Comparison of ENCODE assay signal across 8 cellular contexts in the genomic region with DNA sequence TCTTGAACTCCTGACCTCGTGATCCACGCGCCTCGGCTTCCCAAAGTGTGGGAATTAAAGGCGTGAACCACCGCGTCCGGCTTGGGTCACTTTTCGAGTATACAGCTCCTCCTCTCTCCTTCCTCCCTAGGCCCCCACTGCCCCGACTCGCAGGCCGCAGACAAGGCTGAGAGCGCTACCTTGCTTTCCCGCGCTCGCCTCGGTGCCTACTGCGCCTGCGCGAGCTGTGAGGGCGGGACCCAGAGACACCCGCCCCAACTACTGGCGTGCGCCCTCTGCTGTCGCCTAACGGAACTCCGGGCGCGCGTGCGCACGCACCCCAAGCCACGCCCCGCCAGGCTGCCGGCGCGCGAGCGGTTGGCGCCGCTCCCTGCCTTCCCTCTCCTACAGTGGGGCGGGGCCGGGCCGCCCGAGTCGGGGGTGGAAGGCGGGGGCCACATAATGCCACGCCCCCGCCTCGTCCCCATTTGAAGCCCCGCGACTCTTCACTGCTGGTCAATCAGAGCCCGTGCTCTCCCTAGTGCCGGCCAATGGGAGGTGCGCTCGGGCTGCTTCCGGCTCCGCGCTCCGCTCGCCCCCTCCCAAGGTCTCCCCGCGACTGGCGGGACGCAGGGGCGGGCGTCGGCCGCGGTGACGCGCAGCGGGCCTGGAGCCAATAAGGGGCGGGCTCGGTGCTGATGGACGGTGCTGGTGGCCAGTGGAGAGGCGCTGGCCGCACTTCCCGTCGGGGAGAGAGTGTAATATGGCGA. TPM values are rescaled to one million over a fixed set of nuclear protein-coding genes. Genes with fewer than 3 reads are reported as not detected.
DNase-seq lines count a peak whose midpoint lies in the region; ATAC-seq and TF ChIP-seq lines count a peak whose summit lies in the region.

A gene (plus strand): TSS at position 730 of the 749 bp plus-strand sequence. CDS start 13 bp downstream, at position 743.

- peak within 1 kb of the TSS; percentile 95 for H3K9ac ChIP-seq in SK-N-SH

- TF ChIP-seq CTCF in GM10266 (IDR thresholded peaks at IDR 0.05; ENCODE audit: control insufficient read depth, insufficient read depth, low read depth, missing control alignments) = peak; percentile 91
- TF ChIP-seq CTCF in SK-N-SH (IDR thresholded peaks at IDR 0.05) = peak; percentile 71
- peak; percentile 98 to 100 for TF ChIP-seq CTCF in suprapubic skin (IDR thresholded peaks at IDR 0.05)

- POLR2A ChIA-PET in SK-N-SH (lab: Yijun Ruan, JAX) = interaction anchor here (1.0 kb wide), 1 partner anchor 74 kb away, joined by 3 read pairs; a partner anchor contains a TSS

- H3K36me3 ChIP-seq in SK-N-SH (replicated peaks in 1 of 2; ENCODE audit: control insufficient read depth in 1 of 2, insufficient read depth in 2 of 2, low read length in 1 of 2) (peaks cover 2 to 6% of the 10 kb centered on the region in 2 experiments), suprapubic skin (no peaks in the 10 kb centered on the region)

- peaks cover 45% of the 10 kb centered on the region for H3K79me2 ChIP-seq in SK-N-SH (ENCODE audit: insufficient read depth)

- H2AFZ ChIP-seq in SK-N-SH (ENCODE audit: low read depth) = peak within 1 kb of the TSS; percentile 99

- 9% methylated on average over 15 of the region's 81 CpGs for WGBS in SK-N-SH (ENCODE audit: low lambda C conversion rate)
- WGBS in suprapubic skin = 1% methylated on average over 14 of the region's 81 CpGs

- peak within 1 kb of the TSS; percentile 66 to 74 for H3K27ac ChIP-seq in SK-N-SH (ENCODE audit: low read depth in 2 of 2, low read length in 1 of 2)
- H3K27ac ChIP-seq in suprapubic skin = peak within 1 kb of the TSS; percentile 85

- peak within 1 kb of the TSS; percentile 82 to 100 for H3K4me3 ChIP-seq in SK-N-SH (ENCODE audit: low read depth in 2 of 2, low read length in 1 of 2)
- H3K4me3 ChIP-seq in suprapubic skin = peak within 1 kb of the TSS; percentile 92

- peaks cover 10% of the 10 kb centered on the region for H3F3A ChIP-seq in SK-N-SH (replicated peaks; ENCODE audit: insufficient read depth)

- peaks cover 9 to 10% of the 10 kb centered on the region in 2 experiments for H3K4me1 ChIP-seq in SK-N-SH (ENCODE audit: control insufficient read depth in 1 of 2, insufficient read depth in 2 of 2, low read depth in 1 of 2, low read length in 1 of 2)
- H3K4me1 ChIP-seq in suprapubic skin = peaks cover 44% of the 10 kb centered on the region

- no peaks in the 10 kb centered on the region for H3K27me3 ChIP-seq in SK-N-SH (ENCODE audit: insufficient read depth)
- no peaks in the 10 kb centered on the region for H3K27me3 ChIP-seq in suprapubic skin

- ATAC-seq in HG02588 (IDR thresholded peaks at IDR 0.05; ENCODE audit: unreplicated experiment) = peak; percentile 86

- TF ChIP-seq POLR2A in suprapubic skin (IDR thresholded peaks at IDR 0.05) = peak in 1 of 2 donors; percentile 47

- CTCF ChIA-PET in SK-N-SH (lab: Yijun Ruan, JAX) = interaction anchor here (0.6 to 4.7 kb wide), 19 partner anchors 9 to 87 kb away, joined by 3 to 29 read pairs (median 3); a partner anchor contains a TSS

- no peaks in the 10 kb centered on the region for H4K20me1 ChIP-seq in SK-N-SH (ENCODE audit: insufficient read depth)

- peak within 1 kb of the TSS; percentile 98 for H3K4me2 ChIP-seq in SK-N-SH

- no peaks in the 10 kb centered on the region for H3K9me3 ChIP-seq in SK-N-SH
- H3K9me3 ChIP-seq in suprapubic skin = no peaks in the 10 kb centered on the region

- DNase-seq in GM10266 (ENCODE audit: extremely low spot score) (peak; percentile 98), NCI-H1048 (lab: John Stamatoyannopoulos, UW) (peak; percentile 95), SK-N-SH (peak; percentile 99), globus pallidus (ENCODE audit: low spot score) (peak; percentile 99), nucleus accumbens (lab: John Stamatoyannopoulos, UW) (peak; percentile 89 to 100 (median 99)), suprapubic skin (ENCODE audit: low spot score in 2 of 2) (peak; percentile 99)
- DNase-seq in activated naive CD4-positive, alpha-beta T cell treated with anti-CD3 and anti-CD28 coated beads, Interleukin-2, amount 50 U/mL, for 16 hours = peak; percentile 98

- H3K9me2 ChIP-seq in SK-N-SH = no peaks in the 10 kb centered on the region

- no peak for TF ChIP-seq EP300 in SK-N-SH (IDR thresholded peaks at IDR 0.05; ENCODE audit: borderline replicate concordance in 1 of 2, low read depth in 1 of 2, low read length in 1 of 2)
- TF ChIP-seq EP300 in suprapubic skin (IDR thresholded peaks at IDR 0.05) = no peak

- peak; percentile 62 for TF ChIP-seq RAD21 in SK-N-SH (IDR thresholded peaks at IDR 0.05; ENCODE audit: low read length)

TF ChIP-seq in SK-N-SH, 30 proteins besides CTCF, POLR2A, EP300 and RAD21 (continues in another document):
- TF ChIP-seq TEAD4 (IDR thresholded peaks at IDR 0.05; ENCODE audit: borderline replicate concordance, insufficient read depth) = no peak
- TF ChIP-seq GABPA (IDR thresholded peaks at IDR 0.05; ENCODE audit: low read depth) = peak; percentile 73
- no peak for TF ChIP-seq TCF12 (IDR thresholded peaks at IDR 0.05)
- TF ChIP-seq, protein P1, sequence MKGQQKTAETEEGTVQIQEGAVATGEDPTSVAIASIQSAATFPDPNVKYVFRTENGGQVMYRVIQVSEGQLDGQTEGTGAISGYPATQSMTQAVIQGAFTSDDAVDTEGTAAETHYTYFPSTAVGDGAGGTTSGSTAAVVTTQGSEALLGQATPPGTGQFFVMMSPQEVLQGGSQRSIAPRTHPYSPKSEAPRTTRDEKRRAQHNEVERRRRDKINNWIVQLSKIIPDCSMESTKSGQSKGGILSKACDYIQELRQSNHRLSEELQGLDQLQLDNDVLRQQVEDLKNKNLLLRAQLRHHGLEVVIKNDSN (IDR thresholded peaks at IDR 0.05; ENCODE audit: borderline replicate concordance, low read depth) = no peak
- no peak for TF ChIP-seq RCOR1 (IDR thresholded peaks at IDR 0.05; ENCODE audit: low read length)
- TF ChIP-seq TAF1 (IDR thresholded peaks at IDR 0.05; ENCODE audit: borderline replicate concordance, low read depth, low read length) = peak; percentile 89; the same call in 1 of the 2 replicates
- peak; percentile 91 for TF ChIP-seq NRF1 (IDR thresholded peaks at IDR 0.05; ENCODE audit: low read depth, low read length)
- peak; percentile 61; the same call in 1 of the 2 replicates for TF ChIP-seq RFX5 (IDR thresholded peaks at IDR 0.05; ENCODE audit: low read length)
- no peak for TF ChIP-seq FOXJ3 (CRISPR knock-in tag; IDR thresholded peaks at IDR 0.05)
- no peak; the same call in 1 of the 2 replicates for TF ChIP-seq YY1 (IDR thresholded peaks at IDR 0.05; ENCODE audit: low read depth)
- TF ChIP-seq, protein P2, sequence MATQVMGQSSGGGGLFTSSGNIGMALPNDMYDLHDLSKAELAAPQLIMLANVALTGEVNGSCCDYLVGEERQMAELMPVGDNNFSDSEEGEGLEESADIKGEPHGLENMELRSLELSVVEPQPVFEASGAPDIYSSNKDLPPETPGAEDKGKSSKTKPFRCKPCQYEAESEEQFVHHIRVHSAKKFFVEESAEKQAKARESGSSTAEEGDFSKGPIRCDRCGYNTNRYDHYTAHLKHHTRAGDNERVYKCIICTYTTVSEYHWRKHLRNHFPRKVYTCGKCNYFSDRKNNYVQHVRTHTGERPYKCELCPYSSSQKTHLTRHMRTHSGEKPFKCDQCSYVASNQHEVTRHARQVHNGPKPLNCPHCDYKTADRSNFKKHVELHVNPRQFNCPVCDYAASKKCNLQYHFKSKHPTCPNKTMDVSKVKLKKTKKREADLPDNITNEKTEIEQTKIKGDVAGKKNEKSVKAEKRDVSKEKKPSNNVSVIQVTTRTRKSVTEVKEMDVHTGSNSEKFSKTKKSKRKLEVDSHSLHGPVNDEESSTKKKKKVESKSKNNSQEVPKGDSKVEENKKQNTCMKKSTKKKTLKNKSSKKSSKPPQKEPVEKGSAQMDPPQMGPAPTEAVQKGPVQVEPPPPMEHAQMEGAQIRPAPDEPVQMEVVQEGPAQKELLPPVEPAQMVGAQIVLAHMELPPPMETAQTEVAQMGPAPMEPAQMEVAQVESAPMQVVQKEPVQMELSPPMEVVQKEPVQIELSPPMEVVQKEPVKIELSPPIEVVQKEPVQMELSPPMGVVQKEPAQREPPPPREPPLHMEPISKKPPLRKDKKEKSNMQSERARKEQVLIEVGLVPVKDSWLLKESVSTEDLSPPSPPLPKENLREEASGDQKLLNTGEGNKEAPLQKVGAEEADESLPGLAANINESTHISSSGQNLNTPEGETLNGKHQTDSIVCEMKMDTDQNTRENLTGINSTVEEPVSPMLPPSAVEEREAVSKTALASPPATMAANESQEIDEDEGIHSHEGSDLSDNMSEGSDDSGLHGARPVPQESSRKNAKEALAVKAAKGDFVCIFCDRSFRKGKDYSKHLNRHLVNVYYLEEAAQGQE (IDR thresholded peaks at IDR 0.05; ENCODE audit: low read depth, low read length) = no peak
- TF ChIP-seq, protein P3, sequence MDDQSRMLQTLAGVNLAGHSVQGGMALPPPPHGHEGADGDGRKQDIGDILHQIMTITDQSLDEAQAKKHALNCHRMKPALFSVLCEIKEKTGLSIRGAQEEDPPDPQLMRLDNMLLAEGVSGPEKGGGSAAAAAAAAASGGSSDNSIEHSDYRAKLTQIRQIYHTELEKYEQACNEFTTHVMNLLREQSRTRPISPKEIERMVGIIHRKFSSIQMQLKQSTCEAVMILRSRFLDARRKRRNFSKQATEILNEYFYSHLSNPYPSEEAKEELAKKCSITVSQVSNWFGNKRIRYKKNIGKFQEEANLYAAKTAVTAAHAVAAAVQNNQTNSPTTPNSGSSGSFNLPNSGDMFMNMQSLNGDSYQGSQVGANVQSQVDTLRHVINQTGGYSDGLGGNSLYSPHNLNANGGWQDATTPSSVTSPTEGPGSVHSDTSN (IDR thresholded peaks at IDR 0.05) = peak; percentile 100
- peak; percentile 44; the same call in 1 of the 2 replicates for TF ChIP-seq POLR2AphosphoS5 (IDR thresholded peaks at IDR 0.05; ENCODE audit: low read depth, low read length)
- peak; percentile 62; the same call in 1 of the 2 replicates for TF ChIP-seq MXI1 (IDR thresholded peaks at IDR 0.05; ENCODE audit: low read depth, low read length)
- peak; percentile 87 for TF ChIP-seq CHD2 (IDR thresholded peaks at IDR 0.05; ENCODE audit: low read length, partially characterized antibody)
- TF ChIP-seq, protein P4, sequence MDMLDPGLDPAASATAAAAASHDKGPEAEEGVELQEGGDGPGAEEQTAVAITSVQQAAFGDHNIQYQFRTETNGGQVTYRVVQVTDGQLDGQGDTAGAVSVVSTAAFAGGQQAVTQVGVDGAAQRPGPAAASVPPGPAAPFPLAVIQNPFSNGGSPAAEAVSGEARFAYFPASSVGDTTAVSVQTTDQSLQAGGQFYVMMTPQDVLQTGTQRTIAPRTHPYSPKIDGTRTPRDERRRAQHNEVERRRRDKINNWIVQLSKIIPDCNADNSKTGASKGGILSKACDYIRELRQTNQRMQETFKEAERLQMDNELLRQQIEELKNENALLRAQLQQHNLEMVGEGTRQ (IDR thresholded peaks at IDR 0.05; ENCODE audit: borderline replicate concordance, low read depth, low read length) = no peak

RNA-seq across cellular contexts. Expression of the gene that starts here (rescaled TPM):
- polyA plus RNA-seq in SK-N-SH (2012; rRNA removed) = 55.2 and 58.0 TPM in 2 replicates
- 54.9 and 59.5 TPM in 2 replicates for polyA plus RNA-seq in SK-N-SH (2012; cell fraction: cytosol; rRNA removed)
- 28.4 and 29.0 TPM in 2 replicates for polyA plus RNA-seq in SK-N-SH (2012; cell fraction: nucleus; rRNA removed)
- 10 to 100 TPM; 48.9 to 61.9 (median 58.5) TPM for total RNA-seq in suprapubic skin

Comparison
In these comparisons a context has a peak if more than half of its experiments do, and no peak if none do; other contexts are left out.
1. Peak in every context shown above with its lines: DNase-seq, ATAC-seq, H3K4me3 ChIP-seq and H3K27ac ChIP-seq.